27 cellular contexts compared by ENCODE assay signal in the genomic region with DNA sequence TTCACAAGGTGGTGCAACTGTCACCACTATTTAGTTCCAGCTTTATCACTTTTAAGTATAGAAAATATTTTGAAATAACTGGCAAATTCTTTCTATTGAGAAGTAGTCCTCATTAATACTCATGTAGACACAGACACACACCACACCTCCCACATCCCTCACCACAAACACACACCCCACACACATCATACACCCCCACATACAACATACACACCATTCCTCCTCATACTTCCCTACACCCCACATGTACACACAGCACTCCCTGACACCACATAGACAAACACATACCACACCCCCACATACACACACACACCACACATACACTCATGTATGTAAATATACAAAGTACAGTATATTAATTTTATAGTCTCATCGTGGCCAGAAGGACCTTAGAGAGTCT.
"Had no signal": no experiment of that assay in that cellular context is flagged by ENCODE, and none has a peak within 500 bp of the region (broad histone marks: within the 10 kb centered on the region; RNA-seq: fewer than 3 reads in every experiment).

No MANE protein-coding gene starts in this region.

- H3K27ac ChIP-seq: epithelial cell of prostate, gastrocnemius medialis, prostate gland, right atrium auricular region, suprapubic skin had no signal

- H3K9me3 ChIP-seq: gastrocnemius medialis, lower lobe of right lung, prostate gland, right atrium auricular region, suprapubic skin, transverse colon had no signal

- FAIRE-seq: colon, islet of Langerhans had no signal

- H3K4me1 ChIP-seq: prostate gland had no signal

- DNase-seq: effector CD8-positive, alpha-beta T cell; endodermal cell; foreskin fibroblast; gastrocnemius medialis; head of caudate nucleus; left cardiac atrium; left ventricle myocardium superior; lower lobe of right lung; naive thymus-derived CD8-positive, alpha-beta T cell; nephron progenitor cell; nucleus accumbens; stimulated activated CD4-positive, alpha-beta T cell treated with anti-CD3 and anti-CD28 coated beads, Interleukin-12 subunit alpha, Interleukin-12 subunit beta, amount 100 ng/mL, for 4 hours; stimulated activated CD4-positive, alpha-beta T cell treated with anti-CD3 and anti-CD28 coated beads, Interleukin-1b, Interleukin-23, amount 100 ng/mL, for 48 hours; stimulated activated CD4-positive, alpha-beta T cell treated with anti-CD3 and anti-CD28 coated beads, Interleukin-4, amount 100 ng/mL, for 1 hour; stimulated activated CD8-positive, alpha-beta memory T cell treated with anti-CD3 and anti-CD28 coated beads, Interleukin-4, amount 100 ng/mL, for 48 hours; stimulated activated naive CD4-positive, alpha-beta T cell; stimulated activated naive CD8-positive, alpha-beta T cell treated with anti-CD3 and anti-CD28 coated beads, Interleukin-15, amount 100 ng/mL, for 72 hours; transverse colon had no signal

- H3K36me3 ChIP-seq: gastrocnemius medialis, lower lobe of right lung, prostate gland, right atrium auricular region, suprapubic skin, transverse colon had no signal

- H3K4me2 ChIP-seq: smooth muscle cell had no signal

- H3K27me3 ChIP-seq: gastrocnemius medialis, right atrium auricular region, suprapubic skin, transverse colon had no signal

- ATAC-seq: esophagus mucosa; gastrocnemius medialis; left cardiac atrium; left ventricle myocardium superior; naive thymus-derived CD8-positive, alpha-beta T cell; sciatic nerve; stimulated activated naive CD8-positive, alpha-beta T cell treated with anti-CD3 and anti-CD28 coated beads, Interleukin-15, amount 100 ng/mL, for 72 hours had no signal

- H3K4me3 ChIP-seq: gastrocnemius medialis, lower lobe of right lung, prostate gland, right atrium auricular region, smooth muscle cell, suprapubic skin, transverse colon had no signal
